ENCODE assay signal across 18 cellular contexts in the genomic region with DNA sequence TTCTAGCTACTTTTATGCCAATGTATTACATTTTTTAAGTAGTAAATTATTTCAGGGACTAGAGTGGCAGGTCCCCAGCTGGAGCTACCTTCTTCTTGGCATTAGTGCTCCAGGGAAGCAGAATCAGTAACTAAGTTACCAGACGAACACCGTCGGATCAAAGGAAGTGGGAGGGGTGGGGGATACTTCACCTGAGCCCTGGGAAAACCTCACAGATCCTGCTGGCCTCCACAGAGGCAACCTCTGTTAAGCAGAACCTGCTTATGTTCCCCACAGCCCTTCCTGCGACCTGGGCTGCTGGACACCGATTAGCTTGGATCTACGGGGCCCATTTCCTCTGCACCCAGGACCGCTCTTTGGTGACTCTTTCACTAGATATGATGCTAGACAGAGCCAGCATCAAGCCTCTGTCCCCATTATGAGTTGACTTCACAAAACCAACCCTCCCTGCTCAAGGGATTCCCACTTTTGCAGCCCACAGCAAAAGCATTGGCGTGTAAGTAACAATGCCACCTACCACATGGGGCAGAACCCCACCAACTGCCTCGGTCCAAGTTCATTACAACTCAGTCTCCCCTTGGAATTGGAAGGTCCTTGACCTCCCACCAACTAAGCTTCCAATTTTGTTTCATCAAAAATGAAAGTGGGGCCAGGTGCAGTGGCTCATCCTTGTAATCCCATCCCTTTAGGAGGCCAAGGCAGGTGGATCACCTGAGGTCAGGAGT. TPM values are rescaled to one million over a fixed set of nuclear protein-coding genes. Genes with fewer than 3 reads are reported as not detected.
DNase-seq lines count a peak whose midpoint lies in the region; ATAC-seq and TF ChIP-seq lines count a peak whose summit lies in the region.
"Had no signal": no experiment of that assay in that cellular context is flagged by ENCODE, and none has a peak within 500 bp of the region (broad histone marks: within the 10 kb centered on the region; RNA-seq: fewer than 3 reads in every experiment).

No MANE protein-coding gene starts in this region.

- TF ChIP-seq EP300 in suprapubic skin (IDR thresholded peaks at IDR 0.05) = no peak

- 93 to 94% methylated on average over 7 to 9 of the region's 9 CpGs for WGBS in endodermal cell (ENCODE audit: insufficient coverage in 1 of 2, insufficient read length in 1 of 2), 2 experiments
- 82% methylated on average over 9 of the region's 9 CpGs for WGBS in suprapubic skin

- no peak for TF ChIP-seq POLR2A in suprapubic skin (IDR thresholded peaks at IDR 0.05)

- H3K4me1 ChIP-seq in endodermal cell (ENCODE audit: control insufficient read depth, insufficient read depth, low read length) = peaks cover 14% of the 10 kb centered on the region
- peaks cover 18% of the 10 kb centered on the region for H3K4me1 ChIP-seq in suprapubic skin
- H3K4me1 ChIP-seq: A549, BE2C had no signal

- no peaks in the 10 kb centered on the region for H3K9me3 Mint-ChIP-seq in endodermal cell
- H3K9me3 Mint-ChIP-seq: CD4-positive, alpha-beta memory T cell; H9 had no signal

- H3K27me3 Mint-ChIP-seq in endodermal cell (ENCODE audit: insufficient read depth) = peaks cover 7% of the 10 kb centered on the region

- ATAC-seq in GM19397 (IDR thresholded peaks at IDR 0.05; ENCODE audit: unreplicated experiment) = no peak
- ATAC-seq: GM12878, HepG2 had no signal

- intact Hi-C loops in posterior vena cava (cut with DNase I) = no loop called here

- no peak overlapping the region for H3K9ac ChIP-seq in endodermal cell (ENCODE audit: extremely low read depth, low read length, poor library complexity, severe bottlenecking)

- H3K27ac ChIP-seq in caudate nucleus (ENCODE audit: low read depth, low read length) (peak overlapping the region; percentile 64), endodermal cell (ENCODE audit: low read depth, low read length) (no peak overlapping the region), suprapubic skin (no peak overlapping the region)
- H3K27ac ChIP-seq: A549, C4-2B had no signal

- H3K4me3 Mint-ChIP-seq in endodermal cell = no peak overlapping the region
- H3K4me3 Mint-ChIP-seq: CD4-positive, alpha-beta memory T cell; H9 had no signal

- H3K4me3 ChIP-seq in endodermal cell (ENCODE audit: low read length) (no peak overlapping the region), suprapubic skin (no peak overlapping the region), foreskin fibroblast (ENCODE audit: low read depth in 1 of 2, low read length in 2 of 2) (no peak overlapping the region)
- H3K4me3 ChIP-seq: A549, GM12878 had no signal

- TF ChIP-seq CTCF in endodermal cell (conservative IDR thresholded peaks at IDR 0.05) (no peak), suprapubic skin (IDR thresholded peaks at IDR 0.05) (no peak), foreskin fibroblast (IDR thresholded peaks at IDR 0.05; ENCODE audit: low read depth, low read length) (no peak), GM20000 (IDR thresholded peaks at IDR 0.05; ENCODE audit: extremely low read depth, missing control alignments) (no peak)

- H3K36me3 ChIP-seq in endodermal cell (ENCODE audit: control insufficient read depth, insufficient read depth, low read length) (no peaks in the 10 kb centered on the region), suprapubic skin (no peaks in the 10 kb centered on the region)
- H3K36me3 ChIP-seq: BE2C had no signal

- H3K4me1 Mint-ChIP-seq in endodermal cell = peaks cover 34% of the 10 kb centered on the region

- no peaks in the 10 kb centered on the region for H3K36me3 Mint-ChIP-seq in endodermal cell (ENCODE audit: low read depth)
- H3K36me3 Mint-ChIP-seq: CD4-positive, alpha-beta memory T cell had no signal

- no peaks in the 10 kb centered on the region for H3K9me3 ChIP-seq in endodermal cell (ENCODE audit: control insufficient read depth, low read length)
- no peaks in the 10 kb centered on the region for H3K9me3 ChIP-seq in suprapubic skin
- H3K9me3 ChIP-seq: A549, BE2C had no signal

- DNase-seq in caudate nucleus (lab: John Stamatoyannopoulos, UW) (no peak), endodermal cell (peak; percentile 20), posterior vena cava (ENCODE audit: low spot score) (peak; percentile 56), suprapubic skin (ENCODE audit: low spot score in 2 of 2) (peak; percentile 10 to 53), foreskin fibroblast (no peak), GM20000 (ENCODE audit: low spot score) (no peak)
- DNase-seq: BE2C; CD4-positive, alpha-beta memory T cell; DMS79; GOT3; H9 had no signal

- H3K27me3 ChIP-seq in endodermal cell (ENCODE audit: control insufficient read depth, insufficient read depth, low read length, poor library complexity, severe bottlenecking) (no peaks in the 10 kb centered on the region), suprapubic skin (no peaks in the 10 kb centered on the region)
- H3K27me3 ChIP-seq: BE2C had no signal

- no peak overlapping the region for H3K27ac Mint-ChIP-seq in endodermal cell
- H3K27ac Mint-ChIP-seq: H9 had no signal

RNA-seq across cellular contexts. Expression of a gene that starts 15.3 kb away (rescaled TPM):
- total RNA-seq in endodermal cell (not detected), posterior vena cava (not detected), suprapubic skin (10 to 100 TPM in 1 of 4 donors, 1 to 10 TPM in 3; 1.6 to 17.0 (median 2.4) TPM)
- not detected for polyA plus RNA-seq in endodermal cell (2013, experiment 1 of 2)
- not detected for polyA plus RNA-seq in endodermal cell (2013, experiment 2 of 2)
- total RNA-seq: G401, H9, HepG2 had no signal
- polyA plus RNA-seq: A549; AG04450; CD4-positive, alpha-beta memory T cell had no signal

RNA-seq across cellular contexts. Expression of a gene that starts 25.2 kb away (rescaled TPM):
- total RNA-seq in endodermal cell = not detected
- not detected for polyA plus RNA-seq in endodermal cell (2013, experiment 1 of 2)
- polyA plus RNA-seq in endodermal cell (2013, experiment 2 of 2) = not detected
- not detected for total RNA-seq in posterior vena cava
- not detected for total RNA-seq in suprapubic skin
- total RNA-seq: G401, GM12878, H9, HepG2 had no signal
- polyA plus RNA-seq: A549, AG04450, HepG2 had no signal

Comparison
In these comparisons a context has a peak if more than half of its experiments do, and no peak if none do; other contexts are left out.
1. DNase-seq: peak in endodermal cell (single experiment), posterior vena cava (single experiment) and suprapubic skin (2 of 2); none in caudate nucleus (0 of 61), foreskin fibroblast (0 of 2) and GM20000 (single experiment).